ENCODE assay signal across 16 cellular contexts in the genomic region with DNA sequence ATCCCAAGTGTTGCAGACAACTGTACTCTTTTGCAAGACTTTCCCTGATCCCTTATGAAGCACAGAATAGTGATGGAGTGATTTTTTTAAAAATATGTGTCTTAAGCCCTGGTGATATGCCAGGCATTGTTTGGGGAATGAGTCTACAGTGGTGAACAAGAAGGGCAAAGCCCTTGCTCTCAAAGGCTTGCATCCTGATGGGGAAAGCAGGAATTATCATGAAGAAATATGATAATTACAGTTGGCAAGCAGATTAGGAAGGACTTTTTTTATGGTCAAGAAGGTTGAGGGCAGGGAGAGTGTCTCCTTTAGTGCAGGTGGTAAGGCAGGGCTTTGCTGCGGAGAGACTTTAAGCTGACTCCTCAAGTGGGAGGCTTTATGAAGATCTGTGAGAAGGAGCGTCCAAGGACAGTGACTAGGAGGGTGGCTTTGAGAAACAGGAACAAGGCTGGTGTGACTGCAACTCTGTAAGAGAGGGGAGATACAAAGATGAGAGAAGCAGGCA.
DNase-seq lines count a peak whose midpoint lies in the region; ATAC-seq and TF ChIP-seq lines count a peak whose summit lies in the region.
"Had no signal": no experiment of that assay in that cellular context is flagged by ENCODE, and none has a peak within 500 bp of the region (broad histone marks: within the 10 kb centered on the region; RNA-seq: fewer than 3 reads in every experiment).

No MANE protein-coding gene starts in this region.

- TF ChIP-seq CTCF in natural killer cell (IDR thresholded peaks at IDR 0.05) (no peak), fibroblast of the aortic adventitia (IDR thresholded peaks at IDR 0.05; ENCODE audit: insufficient read depth, low read length) (no peak), smooth muscle cell (IDR thresholded peaks at IDR 0.05; ENCODE audit: borderline replicate concordance, insufficient read depth, poor library complexity, severe bottlenecking) (no peak)

- H3K27me3 ChIP-seq in smooth muscle cell (ENCODE audit: low read depth), result no peaks in the 10 kb centered on the region
- H3K27me3 ChIP-seq: gastrocnemius medialis, MG63, stomach had no signal

- no peaks in the 10 kb centered on the region for H4K20me1 ChIP-seq in smooth muscle cell (ENCODE audit: low read depth)

- WGBS in smooth muscle cell (ENCODE audit: low lambda C conversion rate), result 82% methylated on average over 2 of the region's 2 CpGs

- H3K4me1 Mint-ChIP-seq in natural killer cell (peaks cover 7 to 9% of the 10 kb centered on the region in 2 donors), T-helper 17 cell (peaks cover 11% of the 10 kb centered on the region)
- peaks cover 9 to 10% of the 10 kb centered on the region in 2 donors for H3K4me1 Mint-ChIP-seq in natural killer cell treated with Interleukin-12 subunit alpha and Interleukin-12 subunit beta and Interleukin-15 and Interleukin-18, amount 100 ng/mL, for 72 hours (ENCODE audit: low read depth in 2 of 2)

- no peak overlapping the region for H3K4me2 ChIP-seq in smooth muscle cell

- H3K27me3 Mint-ChIP-seq in natural killer cell (ENCODE audit: low read depth in 2 of 2) (no peaks in the 10 kb centered on the region), T-helper 17 cell (no peaks in the 10 kb centered on the region)
- no peaks in the 10 kb centered on the region for H3K27me3 Mint-ChIP-seq in natural killer cell treated with Interleukin-12 subunit alpha and Interleukin-12 subunit beta and Interleukin-15 and Interleukin-18, amount 100 ng/mL, for 72 hours

- H3K27ac Mint-ChIP-seq in natural killer cell (peak overlapping the region; percentile 8 to 72), T-helper 17 cell (peak overlapping the region; percentile 75)
- H3K27ac Mint-ChIP-seq in natural killer cell treated with Interleukin-12 subunit alpha and Interleukin-12 subunit beta and Interleukin-15 and Interleukin-18, amount 100 ng/mL, for 72 hours, result peak overlapping the region in 1 of 2 donors; percentile 14

- H3K36me3 Mint-ChIP-seq in natural killer cell, result peaks cover 13% of the 10 kb centered on the region
- peaks cover 6% of the 10 kb centered on the region for H3K36me3 Mint-ChIP-seq in natural killer cell treated with Interleukin-12 subunit alpha and Interleukin-12 subunit beta and Interleukin-15 and Interleukin-18, amount 100 ng/mL, for 72 hours
- peaks cover 8% of the 10 kb centered on the region for H3K36me3 Mint-ChIP-seq in T-helper 17 cell (ENCODE audit: low read depth)

- H3K27ac ChIP-seq in smooth muscle cell (ENCODE audit: low read depth), result no peak overlapping the region
- H3K27ac ChIP-seq: stomach had no signal

- H3K4me3 ChIP-seq in fibroblast of the aortic adventitia (ENCODE audit: low read depth, low read length) (no peak overlapping the region), smooth muscle cell (no peak overlapping the region)
- H3K4me3 ChIP-seq: gastrocnemius medialis, MG63, stomach had no signal

- no peak for DNase-seq in natural killer cell
- no peak for DNase-seq in natural killer cell treated with Interleukin-12 subunit alpha and Interleukin-12 subunit beta and Interleukin-15 and Interleukin-18, amount 100 ng/mL, for 72 hours (ENCODE audit: low spot score)
- no peak for DNase-seq in T-helper 17 cell
- peak; percentile 84 for DNase-seq in fibroblast of the aortic adventitia (ENCODE audit: low read depth)
- DNase-seq in smooth muscle cell (lab: John Stamatoyannopoulos, UW; ENCODE audit: unreplicated experiment), result no peak
- no peak for DNase-seq in DMS79 (lab: John Stamatoyannopoulos, UW)
- no peak for DNase-seq in SIG-M5 treated with dmso at 0.1 percent for 504 hours (lab: John Stamatoyannopoulos, UW; ENCODE audit: unreplicated experiment)
- DNase-seq: C1 segment of cervical spinal cord, gastrocnemius medialis, MG63, NCI-H2029, NCI-H526, occipital lobe, stomach, SW 1271 had no signal

- H3K4me3 Mint-ChIP-seq in natural killer cell (no peak overlapping the region), T-helper 17 cell (peak overlapping the region; percentile 36)
- no peak overlapping the region for H3K4me3 Mint-ChIP-seq in natural killer cell treated with Interleukin-12 subunit alpha and Interleukin-12 subunit beta and Interleukin-15 and Interleukin-18, amount 100 ng/mL, for 72 hours

- intact Hi-C loops in natural killer cell (cut with micrococcal nuclease), result no loop called here

- H3K79me2 ChIP-seq in smooth muscle cell (ENCODE audit: low read depth), result no peaks in the 10 kb centered on the region

- H3K9me3 ChIP-seq in T-helper 17 cell (ENCODE audit: control insufficient read depth, low read length, poor library complexity, severe bottlenecking) (no peaks in the 10 kb centered on the region), smooth muscle cell (replicated peaks; ENCODE audit: low read depth) (no peaks in the 10 kb centered on the region)
- H3K9me3 ChIP-seq: gastrocnemius medialis, MG63, stomach had no signal

- H3K4me1 ChIP-seq in smooth muscle cell (ENCODE audit: low read depth), result no peaks in the 10 kb centered on the region
- H3K4me1 ChIP-seq: gastrocnemius medialis, stomach had no signal

- no peaks in the 10 kb centered on the region for H3F3A ChIP-seq in smooth muscle cell (ENCODE audit: low read depth)

- H3K9me3 Mint-ChIP-seq in natural killer cell, result no peaks in the 10 kb centered on the region
- H3K9me3 Mint-ChIP-seq in natural killer cell treated with Interleukin-12 subunit alpha and Interleukin-12 subunit beta and Interleukin-15 and Interleukin-18, amount 100 ng/mL, for 72 hours, result no peaks in the 10 kb centered on the region

- no peak overlapping the region for H2AFZ ChIP-seq in smooth muscle cell (ENCODE audit: low read depth)

- H3K36me3 ChIP-seq in smooth muscle cell (ENCODE audit: low read depth), result no peaks in the 10 kb centered on the region
- H3K36me3 ChIP-seq: MG63 had no signal

- H3K9ac ChIP-seq in smooth muscle cell (ENCODE audit: low read depth), result no peak overlapping the region

- ATAC-seq in natural killer cell (no peak), T-helper 17 cell (no peak), GM18867 (IDR thresholded peaks at IDR 0.05; ENCODE audit: unreplicated experiment) (no peak)
- ATAC-seq in natural killer cell treated with Interleukin-12 subunit alpha and Interleukin-12 subunit beta and Interleukin-15 and Interleukin-18, amount 100 ng/mL, for 72 hours, result no peak
- ATAC-seq: gastrocnemius medialis had no signal
